In the genomic region with DNA sequence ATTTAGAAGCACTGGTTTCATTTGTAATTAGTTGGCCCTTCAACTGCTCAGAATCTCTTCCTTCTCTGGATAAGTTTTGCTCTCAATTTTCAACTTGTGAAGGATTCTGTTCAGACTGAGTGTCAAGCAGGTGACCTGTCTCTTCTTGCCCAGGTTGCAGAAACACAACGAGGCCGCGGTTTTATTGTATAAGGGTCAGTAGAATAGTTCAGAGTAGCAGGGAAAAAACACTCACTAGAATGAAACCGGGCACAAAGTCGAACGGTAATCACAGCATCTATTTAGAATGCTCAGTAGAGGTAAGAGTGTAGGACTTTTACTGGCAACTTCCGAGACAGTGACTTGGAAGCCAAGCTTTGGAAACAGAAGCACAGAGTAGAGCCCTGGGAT, we compare ENCODE assay signal across 1 cellular context.
TF ChIP-seq lines count a peak whose summit lies in the region.

No MANE protein-coding gene starts in this region.

TF ChIP-seq in GM23338, 12 proteins besides CTCF, POLR2A, EP300 and RAD21 (continued from another document):
- TF ChIP-seq, protein P1, sequence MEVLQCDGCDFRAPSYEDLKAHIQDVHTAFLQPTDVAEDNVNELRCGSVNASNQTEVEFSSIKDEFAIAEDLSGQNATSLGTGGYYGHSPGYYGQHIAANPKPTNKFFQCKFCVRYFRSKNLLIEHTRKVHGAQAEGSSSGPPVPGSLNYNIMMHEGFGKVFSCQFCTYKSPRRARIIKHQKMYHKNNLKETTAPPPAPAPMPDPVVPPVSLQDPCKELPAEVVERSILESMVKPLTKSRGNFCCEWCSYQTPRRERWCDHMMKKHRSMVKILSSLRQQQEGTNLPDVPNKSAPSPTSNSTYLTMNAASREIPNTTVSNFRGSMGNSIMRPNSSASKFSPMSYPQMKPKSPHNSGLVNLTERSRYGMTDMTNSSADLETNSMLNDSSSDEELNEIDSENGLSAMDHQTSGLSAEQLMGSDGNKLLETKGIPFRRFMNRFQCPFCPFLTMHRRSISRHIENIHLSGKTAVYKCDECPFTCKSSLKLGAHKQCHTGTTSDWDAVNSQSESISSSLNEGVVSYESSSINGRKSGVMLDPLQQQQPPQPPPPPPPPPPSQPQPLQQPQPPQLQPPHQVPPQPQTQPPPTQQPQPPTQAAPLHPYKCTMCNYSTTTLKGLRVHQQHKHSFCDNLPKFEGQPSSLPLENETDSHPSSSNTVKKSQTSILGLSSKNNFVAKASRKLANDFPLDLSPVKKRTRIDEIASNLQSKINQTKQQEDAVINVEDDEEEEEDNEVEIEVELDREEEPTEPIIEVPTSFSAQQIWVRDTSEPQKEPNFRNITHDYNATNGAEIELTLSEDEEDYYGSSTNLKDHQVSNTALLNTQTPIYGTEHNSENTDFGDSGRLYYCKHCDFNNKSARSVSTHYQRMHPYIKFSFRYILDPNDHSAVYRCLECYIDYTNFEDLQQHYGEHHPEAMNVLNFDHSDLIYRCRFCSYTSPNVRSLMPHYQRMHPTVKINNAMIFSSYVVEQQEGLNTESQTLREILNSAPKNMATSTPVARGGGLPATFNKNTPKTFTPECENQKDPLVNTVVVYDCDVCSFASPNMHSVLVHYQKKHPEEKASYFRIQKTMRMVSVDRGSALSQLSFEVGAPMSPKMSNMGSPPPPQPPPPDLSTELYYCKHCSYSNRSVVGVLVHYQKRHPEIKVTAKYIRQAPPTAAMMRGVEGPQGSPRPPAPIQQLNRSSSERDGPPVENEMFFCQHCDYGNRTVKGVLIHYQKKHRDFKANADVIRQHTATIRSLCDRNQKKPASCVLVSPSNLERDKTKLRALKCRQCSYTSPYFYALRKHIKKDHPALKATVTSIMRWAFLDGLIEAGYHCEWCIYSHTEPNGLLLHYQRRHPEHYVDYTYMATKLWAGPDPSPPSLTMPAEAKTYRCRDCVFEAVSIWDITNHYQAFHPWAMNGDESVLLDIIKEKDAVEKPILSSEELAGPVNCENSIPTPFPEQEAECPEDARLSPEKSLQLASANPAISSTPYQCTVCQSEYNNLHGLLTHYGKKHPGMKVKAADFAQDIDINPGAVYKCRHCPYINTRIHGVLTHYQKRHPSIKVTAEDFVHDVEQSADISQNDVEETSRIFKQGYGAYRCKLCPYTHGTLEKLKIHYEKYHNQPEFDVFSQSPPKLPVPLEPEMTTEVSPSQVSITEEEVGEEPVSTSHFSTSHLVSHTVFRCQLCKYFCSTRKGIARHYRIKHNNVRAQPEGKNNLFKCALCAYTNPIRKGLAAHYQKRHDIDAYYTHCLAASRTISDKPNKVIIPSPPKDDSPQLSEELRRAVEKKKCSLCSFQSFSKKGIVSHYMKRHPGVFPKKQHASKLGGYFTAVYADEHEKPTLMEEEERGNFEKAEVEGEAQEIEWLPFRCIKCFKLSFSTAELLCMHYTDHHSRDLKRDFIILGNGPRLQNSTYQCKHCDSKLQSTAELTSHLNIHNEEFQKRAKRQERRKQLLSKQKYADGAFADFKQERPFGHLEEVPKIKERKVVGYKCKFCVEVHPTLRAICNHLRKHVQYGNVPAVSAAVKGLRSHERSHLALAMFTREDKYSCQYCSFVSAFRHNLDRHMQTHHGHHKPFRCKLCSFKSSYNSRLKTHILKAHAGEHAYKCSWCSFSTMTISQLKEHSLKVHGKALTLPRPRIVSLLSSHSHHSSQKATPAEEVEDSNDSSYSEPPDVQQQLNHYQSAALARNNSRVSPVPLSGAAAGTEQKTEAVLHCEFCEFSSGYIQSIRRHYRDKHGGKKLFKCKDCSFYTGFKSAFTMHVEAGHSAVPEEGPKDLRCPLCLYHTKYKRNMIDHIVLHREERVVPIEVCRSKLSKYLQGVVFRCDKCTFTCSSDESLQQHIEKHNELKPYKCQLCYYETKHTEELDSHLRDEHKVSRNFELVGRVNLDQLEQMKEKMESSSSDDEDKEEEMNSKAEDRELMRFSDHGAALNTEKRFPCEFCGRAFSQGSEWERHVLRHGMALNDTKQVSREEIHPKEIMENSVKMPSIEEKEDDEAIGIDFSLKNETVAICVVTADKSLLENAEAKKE (CRISPR knock-in tag; IDR thresholded peaks at IDR 0.05): no peak
- TF ChIP-seq EZH2 (IDR thresholded peaks at IDR 0.05; ENCODE audit: low read depth, unreplicated experiment) (no peak), POLR2AphosphoS5 (IDR thresholded peaks at IDR 0.05; ENCODE audit: low read depth) (no peak), ZNF331 (CRISPR knock-in tag; IDR thresholded peaks at IDR 0.05; ENCODE audit: low read depth) (no peak), NANOG (IDR thresholded peaks at IDR 0.05; ENCODE audit: borderline replicate concordance) (no peak)
